Comparison of ENCODE assay signal across 10 cellular contexts in genomic region chr2:201419057-201419635, GRCh38. TPM values are rescaled to one million over a fixed set of nuclear protein-coding genes. Genes with fewer than 3 reads are reported as not detected.
DNase-seq lines count a peak whose midpoint lies in the region; ATAC-seq, FAIRE-seq and TF ChIP-seq lines count a peak whose summit lies in the region.
"Had no signal": no experiment of that assay in that cellular context is flagged by ENCODE, and none has a peak within 500 bp of the region (broad histone marks: within the 10 kb centered on the region; RNA-seq: fewer than 3 reads in every experiment).

No MANE protein-coding gene starts in this region.

- H3K27ac ChIP-seq in CD4-positive, alpha-beta memory T cell (ENCODE audit: low read depth, low read length) = no peak overlapping the region
- H3K27ac ChIP-seq in IMR-90 (ENCODE audit: insufficient read depth, low read length) (0 out of 2 replicates have a peak overlapping the region, but pooled peaks have one; percentile 21), K562 (ENCODE audit: extremely low read depth, low read depth, low read length) (no peak overlapping the region), lung (ENCODE audit: low read depth in 1 of 2, low read length in 1 of 2) (no peak overlapping the region)

- FAIRE-seq in K562 (lab: Jason Lieb, UNC) = peak; percentile 74

- H3K23ac ChIP-seq in IMR-90 (ENCODE audit: low read depth, low read length) = no peak overlapping the region

- H3K9me1 ChIP-seq in IMR-90 (ENCODE audit: insufficient read depth, low read length) (peaks cover 9% of the 10 kb centered on the region), K562 (ENCODE audit: control insufficient read depth, insufficient read depth, low read length) (no peaks in the 10 kb centered on the region)

- no peak overlapping the region for H2AK9ac ChIP-seq in IMR-90 (replicated peaks; ENCODE audit: low read depth, low read length, poor library complexity)

- TF ChIP-seq RAD21 in IMR-90 (IDR thresholded peaks at IDR 0.05; ENCODE audit: low read length) (no peak), K562 (CRISPR knock-in tag; conservative IDR thresholded peaks at IDR 0.05 in 1 of 2, IDR thresholded peaks at IDR 0.05 in 1 of 2) (peak; percentile 28 to 55)

- H2AK5ac ChIP-seq in IMR-90 (ENCODE audit: low read depth, low read length) = no peak overlapping the region

- H3K4me3 Mint-ChIP-seq in CD4-positive, alpha-beta memory T cell = no peak overlapping the region
- H3K4me3 Mint-ChIP-seq in stimulated activated effector memory CD8-positive, alpha-beta T cell treated with anti-CD3 and anti-CD28 coated beads, Interleukin-12 subunit alpha, Interleukin-12 subunit beta, amount 100 ng/mL, for 72 hours = no peak overlapping the region
- H3K4me3 Mint-ChIP-seq in Calu3 (ENCODE audit: low read depth, unreplicated experiment) = no peak overlapping the region

- peak overlapping the region; percentile 31 to 91 (median 77) for H3K27ac Mint-ChIP-seq in CD4-positive, alpha-beta memory T cell
- H3K27ac Mint-ChIP-seq in stimulated activated effector memory CD8-positive, alpha-beta T cell treated with anti-CD3 and anti-CD28 coated beads, Interleukin-12 subunit alpha, Interleukin-12 subunit beta, amount 100 ng/mL, for 72 hours = no peak overlapping the region
- no peak overlapping the region for H3K27ac Mint-ChIP-seq in Calu3 (ENCODE audit: unreplicated experiment)

- in situ Hi-C loops in IMR-90 (cut with MboI; ENCODE audit: low sequenced_read_pairs) (no loop called here), K562 (cut with MboI) (no loop called here)

- BruUV-seq in IMR-90 (replicated peaks; lab: Mats Ljungman, UMichigan) (no TSS peak), K562 (replicated peaks; lab: Mats Ljungman, UMichigan) (no TSS peak), Calu3 (replicated peaks; lab: Mats Ljungman, UMichigan) (no TSS peak)

- DNase-seq in CD4-positive, alpha-beta memory T cell = no peak
- DNase-seq in IMR-90 (no peak), K562 (ENCODE audit: extremely low read depth in 1 of 4, low spot score in 3 of 4) (peak in 1 of 4 experiments; percentile 24), lung (ENCODE audit: low spot score) (no peak), COLO668 (lab: John Stamatoyannopoulos, UW; ENCODE audit: unreplicated experiment) (no peak), NCI-H1694 treated with DMSO at 0.1 percent for 48 hours (lab: John Stamatoyannopoulos, UW) (no peak), Calu3 (no peak)
- no peak for DNase-seq in stimulated activated effector memory CD8-positive, alpha-beta T cell treated with anti-CD3 and anti-CD28 coated beads, Interleukin-12 subunit alpha, Interleukin-12 subunit beta, amount 100 ng/mL, for 72 hours (ENCODE audit: low spot score in 2 of 2)
- DNase-seq: caudate nucleus, NCI-H2029 had no signal

- no peak overlapping the region for H4K5ac ChIP-seq in IMR-90 (ENCODE audit: low read depth, low read length)

- CTCF ChIA-PET in CD4-positive, alpha-beta memory T cell (lab: Charles Lee; ENCODE audit: partially characterized antibody) = no interaction called here
- CTCF ChIA-PET in IMR-90 (lab: Yijun Ruan, JAX) (no interaction called here), K562 (lab: Yijun Ruan, JAX; ENCODE audit: low intra/inter-chr PET ratio) (no interaction called here), Calu3 (lab: Charles Lee) (interaction anchor here (0.6 kb wide), 1 partner anchor 43 kb away, joined by 3 read pairs; no protein-coding TSS in a partner anchor)

- ATAC-seq in IMR-90 (ENCODE audit: low read depth) (no peak), K562 (peak; percentile 67; the same call in 2 of the 3 replicates), lung (ENCODE audit: insufficient read depth, low FRiP score) (peak; percentile 41)
- no peak for ATAC-seq in stimulated activated effector memory CD8-positive, alpha-beta T cell treated with anti-CD3 and anti-CD28 coated beads, Interleukin-12 subunit alpha, Interleukin-12 subunit beta, amount 100 ng/mL, for 72 hours

- dilution Hi-C loops in IMR-90 (cut with HindIII; ENCODE audit: low sequenced_read_pairs, unreplicated experiment) = no loop called here

- H3K27me3 Mint-ChIP-seq in CD4-positive, alpha-beta memory T cell = no peaks in the 10 kb centered on the region
- H3K27me3 Mint-ChIP-seq in Calu3 (ENCODE audit: unreplicated experiment) = no peaks in the 10 kb centered on the region

- H3K27me3 ChIP-seq in CD4-positive, alpha-beta memory T cell (ENCODE audit: insufficient read depth, low read length) = no peaks in the 10 kb centered on the region
- H3K27me3 ChIP-seq in IMR-90 (ENCODE audit: control insufficient read depth, insufficient read depth, low read length) = no peaks in the 10 kb centered on the region
- no peaks in the 10 kb centered on the region for H3K27me3 ChIP-seq in K562 (ENCODE audit: control insufficient read depth in 2 of 2, insufficient read depth in 2 of 2, low read length in 2 of 2)
- no peaks in the 10 kb centered on the region for H3K27me3 ChIP-seq in lung (ENCODE audit: control insufficient read depth, insufficient read depth)

- no peak overlapping the region for H3K4me3 ChIP-seq in CD4-positive, alpha-beta memory T cell (ENCODE audit: low read length in 2 of 2)
- H3K4me3 ChIP-seq in IMR-90 (ENCODE audit: insufficient read depth, low read depth, low read length) (no peak overlapping the region), K562 (no peak overlapping the region), lung (no peak overlapping the region)

- intact Hi-C loops in CD4-positive, alpha-beta memory T cell (cut with micrococcal nuclease) = no loop called here
- intact Hi-C loops in IMR-90 (cut with micrococcal nuclease) (no loop called here), K562 (cut with micrococcal nuclease) (loop anchor here (1.0 kb wide), 1 partner anchor 31 kb away; no protein-coding TSS in a partner anchor), Calu3 (cut with micrococcal nuclease; ENCODE audit: unreplicated experiment) (no loop called here)

- no peak overlapping the region for H4K91ac ChIP-seq in IMR-90 (ENCODE audit: insufficient read depth, low read depth, low read length)

- no peak overlapping the region for H3K4ac ChIP-seq in IMR-90 (ENCODE audit: low read depth, low read length)

- H3K9ac ChIP-seq in IMR-90 (ENCODE audit: low read depth, low read length) = no peak overlapping the region
- H3K9ac ChIP-seq in K562 (ENCODE audit: insufficient read depth in 1 of 2, low read depth in 2 of 2, low read length in 2 of 2) = no peak overlapping the region

- peaks cover 57% of the 10 kb centered on the region for H3K4me1 ChIP-seq in CD4-positive, alpha-beta memory T cell (ENCODE audit: insufficient read depth, low read length)
- peaks cover 11% of the 10 kb centered on the region for H3K4me1 ChIP-seq in IMR-90 (ENCODE audit: control insufficient read depth, insufficient read depth, low read length)
- peaks cover 0 to 1% of the 10 kb centered on the region in 2 experiments; a peak in 2 of 5 replicates for H3K4me1 ChIP-seq in K562 (replicated peaks in 1 of 2; ENCODE audit: control insufficient read depth in 2 of 2, insufficient read depth in 2 of 2, low read length in 2 of 2)
- H3K4me1 ChIP-seq in lung (ENCODE audit: control insufficient read depth in 2 of 2, insufficient read depth in 2 of 2, low read length in 2 of 2) = peaks cover 1 to 23% of the 10 kb centered on the region in 2 donors

- H2AFZ ChIP-seq in IMR-90 (replicated peaks; ENCODE audit: low read length, poor library complexity) (no peak overlapping the region), K562 (ENCODE audit: low read depth, low read length) (no peak overlapping the region)

- no CpG with 5 or more reads among the region's 3 CpGs for WGBS in IMR-90 (ENCODE audit: extremely low coverage in 2 of 2, insufficient read length in 1 of 2), 2 experiments
- WGBS in K562 (ENCODE audit: insufficient coverage, low coverage, missing lambda C conversion rate) = 34% methylated on average over 3 of the region's 3 CpGs
- 60 to 76% methylated on average over 3 of the region's 3 CpGs for WGBS in lung, 2 donors

- H2BK5ac ChIP-seq in IMR-90 (ENCODE audit: low read depth, low read length, poor library complexity, severe bottlenecking) = peak overlapping the region; percentile 21

- H3K4me2 ChIP-seq in IMR-90 (ENCODE audit: low read depth, low read length) = no peak overlapping the region
- H3K4me2 ChIP-seq in K562 (ENCODE audit: insufficient read depth, low read length) = no peak overlapping the region

- H3K36me3 Mint-ChIP-seq in CD4-positive, alpha-beta memory T cell = peaks cover 2 to 15% of the 10 kb centered on the region in 2 donors
- H3K36me3 Mint-ChIP-seq in stimulated activated effector memory CD8-positive, alpha-beta T cell treated with anti-CD3 and anti-CD28 coated beads, Interleukin-12 subunit alpha, Interleukin-12 subunit beta, amount 100 ng/mL, for 72 hours = peaks cover 22% of the 10 kb centered on the region
- H3K36me3 Mint-ChIP-seq in Calu3 (ENCODE audit: insufficient read depth, unreplicated experiment) = no peaks in the 10 kb centered on the region

- H3K9me3 Mint-ChIP-seq in CD4-positive, alpha-beta memory T cell = no peaks in the 10 kb centered on the region
- H3K9me3 Mint-ChIP-seq in stimulated activated effector memory CD8-positive, alpha-beta T cell treated with anti-CD3 and anti-CD28 coated beads, Interleukin-12 subunit alpha, Interleukin-12 subunit beta, amount 100 ng/mL, for 72 hours = no peaks in the 10 kb centered on the region
- no peaks in the 10 kb centered on the region for H3K9me3 Mint-ChIP-seq in Calu3 (ENCODE audit: low read depth, unreplicated experiment)

- H2BK20ac ChIP-seq in IMR-90 (ENCODE audit: low read depth, low read length) = no peak overlapping the region

- H4K20me1 ChIP-seq in IMR-90 (ENCODE audit: insufficient read depth, low read length) (peaks cover 3% of the 10 kb centered on the region; the same call in 1 of the 2 replicates), K562 (replicated peaks; ENCODE audit: control insufficient read depth, insufficient read depth, low read length) (no peaks in the 10 kb centered on the region)

- H3K79me1 ChIP-seq in IMR-90 (ENCODE audit: low read depth in 1 of 2, low read length in 2 of 2) = peaks cover 13 to 48% of the 10 kb centered on the region in 2 experiments

- POLR2A ChIA-PET in CD4-positive, alpha-beta memory T cell (lab: Charles Lee; ENCODE audit: partially characterized antibody) = no interaction called here
- POLR2A ChIA-PET in IMR-90 (lab: Charles Lee; ENCODE audit: unreplicated experiment) = no interaction called here
- POLR2A ChIA-PET in K562 (lab: Yijun Ruan, JAX) = no interaction called here

- H3K14ac ChIP-seq in IMR-90 (replicated peaks; ENCODE audit: low read depth, low read length) = no peak overlapping the region

- H3K18ac ChIP-seq in IMR-90 (ENCODE audit: low read depth, low read length) = no peak overlapping the region

- TF ChIP-seq POLR2A in IMR-90 (IDR thresholded peaks at IDR 0.05; ENCODE audit: low read depth, low read length) (no peak), K562 (conservative IDR thresholded peaks at IDR 0.05) (no peak)

- H3K36me3 ChIP-seq in CD4-positive, alpha-beta memory T cell (ENCODE audit: insufficient read depth, low read length) = no peaks in the 10 kb centered on the region
- H3K36me3 ChIP-seq in IMR-90 (ENCODE audit: control insufficient read depth, insufficient read depth, low read length) (peaks cover 6% of the 10 kb centered on the region; the same call in 1 of the 2 replicates), K562 (ENCODE audit: control insufficient read depth, insufficient read depth, low read length) (0 out of 3 replicates have a peak, but pooled peaks cover 4% of the 10 kb centered on the region), lung (ENCODE audit: control insufficient read depth in 2 of 2, insufficient read depth in 2 of 2, low read length in 2 of 2) (peaks cover 2 to 4% of the 10 kb centered on the region in 2 donors)

- H3K4me1 Mint-ChIP-seq in CD4-positive, alpha-beta memory T cell = peaks cover 33 to 54% (median 42%) of the 10 kb centered on the region in 4 donors
- peaks cover 39% of the 10 kb centered on the region for H3K4me1 Mint-ChIP-seq in stimulated activated effector memory CD8-positive, alpha-beta T cell treated with anti-CD3 and anti-CD28 coated beads, Interleukin-12 subunit alpha, Interleukin-12 subunit beta, amount 100 ng/mL, for 72 hours
- peaks cover 18% of the 10 kb centered on the region for H3K4me1 Mint-ChIP-seq in Calu3 (ENCODE audit: low read depth, unreplicated experiment)

- H4K8ac ChIP-seq in IMR-90 (ENCODE audit: low read depth in 2 of 2, low read length in 2 of 2) = no peak overlapping the region; a peak in 1 of 4 replicates

- H3K79me2 ChIP-seq in K562 (ENCODE audit: control insufficient read depth, insufficient read depth, low read length) = peaks cover 4% of the 10 kb centered on the region; the same call in 1 of the 3 replicates

- no peak overlapping the region for H2BK120ac ChIP-seq in IMR-90 (ENCODE audit: low read depth, low read length)

- no peaks in the 10 kb centered on the region for H3K9me3 ChIP-seq in CD4-positive, alpha-beta memory T cell (ENCODE audit: control insufficient read depth in 1 of 2, low read length in 2 of 2)
- no peaks in the 10 kb centered on the region for H3K9me3 ChIP-seq in IMR-90 (ENCODE audit: control insufficient read depth, insufficient read depth, low read length)
- H3K9me3 ChIP-seq in K562 (replicated peaks; ENCODE audit: control insufficient read depth, insufficient read depth, low read depth, low read length) = no peaks in the 10 kb centered on the region
- no peaks in the 10 kb centered on the region for H3K9me3 ChIP-seq in lung (ENCODE audit: control insufficient read depth in 2 of 2, insufficient read depth in 1 of 2, low read length in 1 of 2)

- TF ChIP-seq CTCF in IMR-90 (conservative IDR thresholded peaks at IDR 0.05; ENCODE audit: low read depth, low read length) (no peak), K562 (IDR thresholded peaks at IDR 0.05 in 2 of 3, conservative IDR thresholded peaks at IDR 0.05 in 1 of 3; ENCODE audit: insufficient read depth in 2 of 3, low read depth in 1 of 3, low read length in 3 of 3) (peak in 2 of 3 experiments; percentile 22 to 53; a peak in 3 of 6 replicates), lung (IDR thresholded peaks at IDR 0.05; ENCODE audit: control extremely low read depth, extremely low read depth) (no peak), Calu3 (IDR thresholded peaks at IDR 0.05; ENCODE audit: unreplicated experiment) (no peak)

- H3K56ac ChIP-seq in IMR-90 (ENCODE audit: extremely low read depth, insufficient read depth, low read length) = no peak overlapping the region

- no peak for TF ChIP-seq EP300 in K562 (IDR thresholded peaks at IDR 0.05; ENCODE audit: low read length)

- no peak overlapping the region for H2BK15ac ChIP-seq in IMR-90 (ENCODE audit: low read depth, low read length)

RNA-seq across cellular contexts. Expression of gene TRAK2, which starts 32.1 kb away (rescaled TPM):
- 10 to 100 TPM; 46.8 to 47.3 TPM for total RNA-seq in CD4-positive, alpha-beta memory T cell
- polyA plus RNA-seq in CD4-positive, alpha-beta memory T cell = 10 to 100 TPM; 25.2 to 40.6 TPM
- total RNA-seq in IMR-90 (2012; rRNA removed) = 48.9 and 65.4 TPM in 2 replicates
- 10.7 and 13.1 TPM in 2 replicates for polyA plus RNA-seq in IMR-90 (2012; rRNA removed)
- polyA plus RNA-seq in IMR-90 (2012; cell fraction: cytosol; rRNA removed) = 4.0 and 4.2 TPM in 2 replicates
- polyA plus RNA-seq in IMR-90 (2012; cell fraction: nucleus; rRNA removed; ENCODE audit: low replicate concordance) = 3.1 and 15.3 TPM in 2 replicates
- total RNA-seq in K562 (2011; cell fraction: chromatin; rRNA removed; ENCODE audit: low replicate concordance) = 19.4 and 45.0 TPM in 2 replicates
- total RNA-seq in K562 (2011; cell fraction: nucleolus; rRNA removed) = 7.0 and 10.0 TPM in 2 replicates
- total RNA-seq in K562 (2011; cell fraction: nucleoplasm; rRNA removed) = 16.4 and 22.6 TPM in 2 replicates
- total RNA-seq in K562 (2014; rRNA removed) = 4.8 and 4.9 TPM in 2 replicates
- 10.4 and 11.0 TPM in 2 replicates for total RNA-seq in K562 (2014; rRNA removed; fragmentation: Illumina TruSeq; extraction: Trizol)
- total RNA-seq in K562 (2015; rRNA removed; fragmentation: Illumina TruSeq; extraction: Trizol) = 7.1 and 7.3 TPM in 2 replicates
- total RNA-seq in K562 (2021) = 8.5 and 8.6 TPM in 2 replicates
- polyA plus RNA-seq in K562 (2011; rRNA removed) = 8.1 and 9.0 TPM in 2 replicates
- polyA plus RNA-seq in K562 (2011; cell fraction: cytosol; rRNA removed) = 2.4 and 4.6 TPM in 2 replicates
- polyA plus RNA-seq in K562 (2011; cell fraction: nucleus; rRNA removed) = 11.1 and 18.4 TPM in 2 replicates
- 4.5 and 18.2 TPM in 2 replicates for polyA plus RNA-seq in K562 (2012)
- polyA plus RNA-seq in K562 (2014; fragmentation: Illumina TruSeq; extraction: Trizol) = 7.9 and 9.3 TPM in 2 replicates
- polyA plus RNA-seq in K562 (2014; fragmentation: Nextera tagmentation; extraction: Ambion mirVana) = 1 to 10 TPM; 3.4 to 5.6 TPM
- polyA plus RNA-seq in K562 (2014; rRNA removed) = 6.5 and 6.7 TPM in 2 replicates
- polyA minus RNA-seq in K562 (2011; rRNA and poly(A)+ RNA removed) = 22.7 and 29.0 TPM in 2 replicates
- polyA minus RNA-seq in K562 (2011; cell fraction: cytosol; rRNA and poly(A)+ RNA removed) = 2.9 and 6.2 TPM in 2 replicates
- 13.2 and 36.2 TPM in 2 replicates for polyA minus RNA-seq in K562 (2011; cell fraction: nucleus; rRNA and poly(A)+ RNA removed)
- total RNA-seq in lung = 10 to 100 TPM; 44.3 to 62.7 TPM
- polyA plus RNA-seq in lung = 10 to 100 TPM; 13.1 to 14.0 TPM
- total RNA-seq in Calu3 (2022) = 24.4 TPM in 2 replicates

RNA-seq across cellular contexts. Expression of gene STRADB, which starts 32.4 kb away (rescaled TPM):
- 10 to 100 TPM; 17.3 to 20.9 TPM for total RNA-seq in CD4-positive, alpha-beta memory T cell
- 10 to 100 TPM; 22.4 to 36.2 TPM for polyA plus RNA-seq in CD4-positive, alpha-beta memory T cell
- total RNA-seq in IMR-90 (2012; rRNA removed) (31.5 and 32.5 TPM in 2 replicates), K562 (2014; rRNA removed) (10.1 and 12.2 TPM in 2 replicates), K562 (2014; rRNA removed; fragmentation: Illumina TruSeq; extraction: Trizol) (26.4 and 27.6 TPM in 2 replicates), K562 (2015; rRNA removed; fragmentation: Illumina TruSeq; extraction: Trizol) (28.6 and 30.6 TPM in 2 replicates), K562 (2021) (15.7 and 16.5 TPM in 2 replicates), lung (10 to 100 TPM; 13.9 to 58.6 TPM), Calu3 (2022) (19.0 and 19.8 TPM in 2 replicates)
- polyA plus RNA-seq in IMR-90 (2012; rRNA removed) (11.4 and 14.9 TPM in 2 replicates), K562 (2011; rRNA removed) (21.3 and 22.0 TPM in 2 replicates), K562 (2014; fragmentation: Illumina TruSeq; extraction: Trizol) (22.4 and 27.5 TPM in 2 replicates), K562 (2014; fragmentation: Nextera tagmentation; extraction: Ambion mirVana) (1 to 10 TPM; 6.9 to 9.1 TPM), K562 (2014; rRNA removed) (11.3 and 21.0 TPM in 2 replicates), lung (10 to 100 TPM; 10.3 to 19.7 TPM)
- polyA plus RNA-seq in IMR-90 (2012; cell fraction: cytosol; rRNA removed) = 6.5 and 8.2 TPM in 2 replicates
- polyA plus RNA-seq in IMR-90 (2012; cell fraction: nucleus; rRNA removed; ENCODE audit: low replicate concordance) = 8.4 and 22.6 TPM in 2 replicates
- 9.3 and 17.8 TPM in 2 replicates for total RNA-seq in K562 (2011; cell fraction: chromatin; rRNA removed; ENCODE audit: low replicate concordance)
- total RNA-seq in K562 (2011; cell fraction: nucleolus; rRNA removed) = 3.2 and 4.6 TPM in 2 replicates
- 8.6 and 15.1 TPM in 2 replicates for total RNA-seq in K562 (2011; cell fraction: nucleoplasm; rRNA removed)
- 5.8 and 13.3 TPM in 2 replicates for polyA plus RNA-seq in K562 (2011; cell fraction: cytosol; rRNA removed)
- 9.0 and 16.4 TPM in 2 replicates for polyA plus RNA-seq in K562 (2011; cell fraction: nucleus; rRNA removed)
- polyA plus RNA-seq in K562 (2012) = 18.4 and 29.0 TPM in 2 replicates
- 15.7 and 16.3 TPM in 2 replicates for polyA minus RNA-seq in K562 (2011; rRNA and poly(A)+ RNA removed)
- polyA minus RNA-seq in K562 (2011; cell fraction: cytosol; rRNA and poly(A)+ RNA removed) = 6.3 and 11.7 TPM in 2 replicates
- 3.6 and 8.8 TPM in 2 replicates for polyA minus RNA-seq in K562 (2011; cell fraction: nucleus; rRNA and poly(A)+ RNA removed)

Comparison
In these comparisons a context has a peak if more than half of its experiments do, and no peak if none do; other contexts are left out.
1. H3K27ac Mint-ChIP-seq: peak in CD4-positive, alpha-beta memory T cell (7 of 7); none in stimulated activated effector memory CD8-positive, alpha-beta T cell treated with anti-CD3 and anti-CD28 coated beads, Interleukin-12 subunit alpha, Interleukin-12 subunit beta, amount 100 ng/mL, for 72 hours (single experiment) and Calu3 (single experiment).
2. ATAC-seq: peak in K562 (single experiment) and lung (single experiment); none in IMR-90 (single experiment) and stimulated activated effector memory CD8-positive, alpha-beta T cell treated with anti-CD3 and anti-CD28 coated beads, Interleukin-12 subunit alpha, Interleukin-12 subunit beta, amount 100 ng/mL, for 72 hours (single experiment).
3. CTCF ChIP-seq: peak in K562 (2 of 3); none in IMR-90 (single experiment), lung (single experiment) and Calu3 (single experiment).